In the genomic region with DNA sequence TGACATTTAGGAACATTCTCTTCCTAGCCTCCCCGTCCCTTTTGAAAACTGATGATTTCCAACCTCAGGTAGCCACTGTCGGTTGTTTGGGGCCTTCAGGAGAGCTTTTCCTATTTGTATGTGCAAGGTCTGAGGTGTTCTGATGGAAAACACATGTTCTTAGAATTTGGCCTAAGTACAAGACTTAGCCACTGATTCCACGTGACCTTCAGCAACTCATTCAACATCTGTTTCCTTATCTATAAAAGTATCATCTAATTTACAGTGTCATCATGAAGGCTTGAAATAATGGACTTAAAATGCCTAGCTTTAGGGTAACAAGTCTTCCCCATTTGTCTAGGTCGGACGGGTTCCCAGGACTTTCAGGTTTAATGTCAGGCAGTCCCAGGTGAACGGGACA, we compare ENCODE assay signal across 24 cellular contexts.
"Had no signal": no experiment of that assay in that cellular context is flagged by ENCODE, and none has a peak within 500 bp of the region (broad histone marks: within the 10 kb centered on the region; RNA-seq: fewer than 3 reads in every experiment).

No MANE protein-coding gene starts in this region.

- H3K27me3 ChIP-seq: MG63 had no signal

- H3K36me3 ChIP-seq: MG63 had no signal

- H3K4me3 ChIP-seq: MG63 had no signal

- DNase-seq: activated B cell treated with CpG ODN at 0.5 μM for 24 hours; activated CD4-positive, alpha-beta memory T cell treated with anti-CD3 and anti-CD28 coated beads for 36 hours; activated CD4-positive, alpha-beta T cell treated with anti-CD3 and anti-CD28 coated beads for 1 hour; activated CD4-positive, alpha-beta T cell treated with anti-CD3 and anti-CD28 coated beads, Interleukin-2, amount 10 ng/mL, durations not matched to agents 7 days and 5 days; activated CD8-positive, alpha-beta memory T cell treated with anti-CD3 and anti-CD28 coated beads for 24 hours; activated naive CD4-positive, alpha-beta T cell treated with Interleukin-2 at 50 U/mL for 16 hours; activated naive CD8-positive, alpha-beta T cell treated with anti-CD3 and anti-CD28 coated beads, Interleukin-2, amount 50 U/mL, for 24 hours; activated T-cell treated with anti-CD3 and anti-CD28 coated beads, Interleukin-2, amount 50 U/mL, for 4 hours; MG63; MV-4-11; NCI-H1092 treated with DMSO at 0.1 percent for 48 hours; NCI-H1417 treated with DMSO at 0.1 percent for 48 hours; NCI-H1694; NCI-H2029; NCI-H2107; NCI-H2171 treated with DMSO at 0.1 percent for 48 hours; NCI-H226; NCI-H510A; NCI-H526 treated with DMSO at 0.1 percent for 48 hours; NCI-H82; NK-92 treated with Interleukin-12 subunit alpha and Interleukin-12 subunit beta, amount 100 ng/mL, for 24 hours; PC-3; SIG-M5 had no signal

- ATAC-seq: activated naive CD4-positive, alpha-beta T cell treated with anti-CD3 and anti-CD28 coated beads, Interleukin-2, amount 50 U/mL, for 72 hours; activated naive CD8-positive, alpha-beta T cell treated with anti-CD3 and anti-CD28 coated beads, Interleukin-2, amount 50 U/mL, for 24 hours; activated T-cell treated with anti-CD3 and anti-CD28 coated beads, Interleukin-2, amount 50 U/mL, for 4 hours; PC-3 had no signal

- H3K9me3 ChIP-seq: MG63 had no signal
